8 cellular contexts compared by ENCODE assay signal in the genomic region with DNA sequence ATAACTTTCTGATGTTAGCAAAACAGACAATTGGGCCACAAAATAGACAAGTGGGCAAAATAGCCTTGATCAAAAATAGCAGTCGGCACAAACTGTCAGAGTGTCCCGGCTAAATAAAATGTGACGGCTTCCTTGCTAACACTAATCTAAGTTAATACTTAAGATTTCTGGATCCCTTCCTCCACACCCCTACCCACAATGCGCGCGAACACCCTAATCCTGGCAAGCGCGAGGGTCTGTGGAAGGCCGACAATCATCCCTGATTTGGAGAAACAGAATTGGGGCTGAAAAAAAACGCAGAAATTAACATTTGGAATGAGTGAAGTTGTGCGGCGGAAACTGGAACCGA. TPM values are rescaled to one million over a fixed set of nuclear protein-coding genes. Genes with fewer than 3 reads are reported as not detected.
DNase-seq lines count a peak whose midpoint lies in the region; ATAC-seq and TF ChIP-seq lines count a peak whose summit lies in the region.

No MANE protein-coding gene starts in this region.

- TF ChIP-seq EP300 in esophagus muscularis mucosa (IDR thresholded peaks at IDR 0.05), result no peak

- H3K9me3 ChIP-seq in Panc1 (ENCODE audit: control insufficient read depth, insufficient read depth, low read depth, low read length) (no peaks in the 10 kb centered on the region), esophagus muscularis mucosa (no peaks in the 10 kb centered on the region), prostate gland (no peaks in the 10 kb centered on the region)

- intact Hi-C loops in Panc1 (cut with micrococcal nuclease; ENCODE audit: unreplicated experiment) (no loop called here), esophagus muscularis mucosa (cut with DNase I) (loop anchor here (5.0 kb wide), 1 partner anchor 1566 kb away; a partner anchor contains a TSS), prostate gland (cut with DNase I) (no loop called here)

- no peak for DNase-seq in Panc1 (ENCODE audit: low read depth, low spot score)
- DNase-seq in esophagus muscularis mucosa (ENCODE audit: extremely low spot score), result no peak
- no peak for DNase-seq in prostate gland (ENCODE audit: low spot score)
- DNase-seq in NCI-H187 treated with DMSO at 0.1 percent for 48 hours (lab: John Stamatoyannopoulos, UW), result no peak
- DNase-seq in GM20000 (ENCODE audit: low spot score), result no peak
- DNase-seq in DMS114 treated with DMSO at 0.1 percent for 48 hours (lab: John Stamatoyannopoulos, UW; ENCODE audit: unreplicated experiment), result no peak
- no peak for DNase-seq in retina

- H3K36me3 ChIP-seq in Panc1 (ENCODE audit: control insufficient read depth, insufficient read depth, low read length) (peaks cover 5% of the 10 kb centered on the region), esophagus muscularis mucosa (peaks cover 0 to 14% (median 3%) of the 10 kb centered on the region in 4 donors), prostate gland (no peaks in the 10 kb centered on the region)

- TF ChIP-seq POLR2A in esophagus muscularis mucosa (IDR thresholded peaks at IDR 0.05; ENCODE audit: low read depth), result no peak
- TF ChIP-seq POLR2A in prostate gland (IDR thresholded peaks at IDR 0.05), result no peak

- WGBS in esophagus muscularis mucosa, result 9% methylated on average over 13 of the region's 13 CpGs
- WGBS in prostate gland, result 3% methylated on average over 13 of the region's 13 CpGs

- peak overlapping the region; percentile 88 for H3K27ac ChIP-seq in Panc1 (ENCODE audit: low read length)
- H3K27ac ChIP-seq in esophagus muscularis mucosa (replicated peaks in 1 of 4), result peak overlapping the region; percentile 79 to 85 (median 80)
- H3K27ac ChIP-seq in prostate gland, result peak overlapping the region; percentile 73 to 86

- no TSS peak for BruUV-seq in Panc1 (replicated peaks; lab: Mats Ljungman, UMichigan)

- H3K4me3 ChIP-seq in Panc1 (ENCODE audit: low read depth in 2 of 2, low read length in 2 of 2) (peak overlapping the region; percentile 93 to 98), esophagus muscularis mucosa (peak overlapping the region; percentile 80 to 86 (median 84)), prostate gland (peak overlapping the region; percentile 57 to 72)

- POLR2A ChIA-PET in Panc1 (lab: Charles Lee), result interaction anchor here (1.0 kb wide), 1 partner anchor 9 kb away, joined by 6 read pairs; no protein-coding TSS in a partner anchor

- in situ Hi-C loops in Panc1 (cut with HindIII; ENCODE audit: low pct_unique_long_range_greater_than_20kb, low sequenced_read_pairs), result no loop called here

- CTCF ChIA-PET in Panc1 (lab: Charles Lee), result no interaction called here

- H3K4me1 ChIP-seq in Panc1 (ENCODE audit: control insufficient read depth, insufficient read depth, low read length), result peaks cover 7% of the 10 kb centered on the region; the same call in 1 of the 2 replicates
- peaks cover 4 to 37% (median 31%) of the 10 kb centered on the region in 4 donors for H3K4me1 ChIP-seq in esophagus muscularis mucosa
- H3K4me1 ChIP-seq in prostate gland (replicated peaks), result no peaks in the 10 kb centered on the region

- TF ChIP-seq CTCF in Panc1 (IDR thresholded peaks at IDR 0.05) (no peak), esophagus muscularis mucosa (IDR thresholded peaks at IDR 0.05) (no peak), prostate gland (IDR thresholded peaks at IDR 0.05) (no peak), GM20000 (IDR thresholded peaks at IDR 0.05; ENCODE audit: extremely low read depth, missing control alignments) (no peak)

- ATAC-seq in GM18867 (IDR thresholded peaks at IDR 0.05; ENCODE audit: unreplicated experiment) (peak; percentile 0), Panc1 (no peak)

- H3K27me3 ChIP-seq in Panc1 (ENCODE audit: control insufficient read depth, insufficient read depth, low read length), result no peaks in the 10 kb centered on the region
- H3K27me3 ChIP-seq in esophagus muscularis mucosa, result no peaks in the 10 kb centered on the region
- H3K27me3 ChIP-seq in prostate gland (replicated peaks; ENCODE audit: insufficient read depth), result no peaks in the 10 kb centered on the region

RNA-seq across cellular contexts. Expression of a gene that starts 0.5 kb away (rescaled TPM):
- 14.6 TPM for total RNA-seq in Panc1 (2021; ENCODE audit: unreplicated experiment)
- polyA plus RNA-seq in Panc1 (2012; ENCODE audit: insufficient read length), result 3.5 TPM
- total RNA-seq in esophagus muscularis mucosa, result 10 to 100 TPM in 3 of 4 donors, 1 to 10 TPM in 1; 8.1 to 18.1 (median 13.6) TPM
- total RNA-seq in prostate gland, result 10 to 100 TPM in 1 of 2 donors, 1 to 10 TPM in 1; 8.1 to 26.5 TPM

RNA-seq across cellular contexts. Expression of a gene that starts 0.7 kb away (rescaled TPM):
- total RNA-seq in Panc1 (2021; ENCODE audit: unreplicated experiment) (21.6 TPM), esophagus muscularis mucosa (10 to 100 TPM; 16.9 to 22.2 (median 18.3) TPM), prostate gland (10 to 100 TPM; 15.1 to 23.6 TPM)
- 2.7 TPM for polyA plus RNA-seq in Panc1 (2012; ENCODE audit: insufficient read length)
